In the genomic region with DNA sequence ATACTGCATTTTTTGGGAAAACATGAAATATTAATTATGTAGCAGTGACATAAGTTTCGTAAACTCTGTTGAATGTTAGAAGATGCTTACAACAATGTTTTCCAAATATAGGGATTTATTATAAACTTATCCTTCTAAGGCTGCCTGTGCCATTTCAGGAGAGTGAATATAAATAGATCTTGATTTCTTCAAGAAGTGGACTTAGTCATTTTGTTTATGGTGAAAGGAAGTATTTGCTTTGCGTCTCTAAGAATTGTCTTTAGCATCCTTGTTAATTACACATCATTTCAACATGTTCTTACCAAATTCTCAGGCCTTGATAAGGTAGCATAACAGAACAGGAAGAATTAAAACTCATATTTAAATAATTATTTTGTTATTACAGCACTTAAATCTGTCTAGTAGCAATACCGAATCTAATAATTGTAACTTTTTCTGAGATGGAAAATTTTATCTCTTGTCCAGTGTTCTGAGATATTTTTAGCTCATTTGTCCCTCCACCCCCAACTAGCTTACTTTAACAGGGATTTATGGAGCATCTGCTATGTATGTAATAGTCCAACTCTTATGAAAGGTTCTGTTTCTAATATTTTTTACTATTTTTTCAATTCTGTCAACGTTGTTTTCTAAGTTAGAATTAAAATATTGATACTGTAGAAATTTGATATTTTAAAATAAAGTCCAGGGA, we compare ENCODE assay signal across 15 cellular contexts.
"Had no signal": no experiment of that assay in that cellular context is flagged by ENCODE, and none has a peak within 500 bp of the region (broad histone marks: within the 10 kb centered on the region; RNA-seq: fewer than 3 reads in every experiment).

No MANE protein-coding gene starts in this region.

- H3K4me1 ChIP-seq: foreskin keratinocyte, right atrium auricular region, spleen had no signal

- DNase-seq: activated CD4-positive, alpha-beta T cell treated with anti-CD3 and anti-CD28 coated beads for 48 hours; activated naive CD4-positive, alpha-beta T cell treated with anti-CD3 and anti-CD28 coated beads for 36 hours; activated T-cell treated with anti-CD3 and anti-CD28 coated beads for 4 hours; central memory CD4-positive, alpha-beta T cell; effector memory CD8-positive, alpha-beta T cell; foreskin keratinocyte; kidney glomerular epithelial cell; spleen; stimulated activated CD4-positive, alpha-beta T cell treated with anti-CD3 and anti-CD28 coated beads, Interleukin-1b, Interleukin-23, amount 100 ng/mL, for 48 hours; substantia nigra; T-helper 1 cell; trophoblast cell had no signal

- H3K4me3 ChIP-seq: right atrium auricular region, spleen had no signal

- H3K27ac ChIP-seq: foreskin keratinocyte, right atrium auricular region, spleen had no signal

- H3K36me3 ChIP-seq: right atrium auricular region had no signal

- ATAC-seq: activated T-helper 17 cell treated with anti-CD3 and anti-CD28 coated beads, Interleukin-2, amount 50 U/mL, for 72 hours; effector memory CD8-positive, alpha-beta T cell; foreskin keratinocyte; stimulated activated memory B cell treated with anti-CD40 and anti-IgM and Interleukin-4, amounts not matched to agents 10 μg/mL and 1 μg/mL and 100 μg/mL, for 72 hours had no signal

- H3K27me3 ChIP-seq: foreskin keratinocyte, right atrium auricular region, spleen had no signal

- H3K9me3 ChIP-seq: right atrium auricular region, spleen had no signal
